1 cellular context compared by ENCODE assay signal in genomic region chr13:32315255-32316029, GRCh38.
TF ChIP-seq lines count a peak whose summit lies in the region.

Gene BRCA2 (plus strand): TSS chr13:32315508. CDS start chr13:32316461, 953 bp downstream.
Gene ZAR1L (minus strand): TSS chr13:32315363. CDS start chr13:32311925, 3,438 bp downstream.

TF ChIP-seq in HEK293, 187 proteins besides CTCF, POLR2A, EP300 and RAD21 (continued from another document):
- TF ChIP-seq BCL6B (tag by site-specific recombination; IDR thresholded peaks at IDR 0.05) (peak; percentile 66; the same call in 1 of the 2 replicates), ZNF518A (tag by site-specific recombination; conservative IDR thresholded peaks at IDR 0.05; ENCODE audit: low read depth) (0 out of 2 replicates have a peak, but pooled peaks have one; percentile 60), ZNF792 (tag by site-specific recombination; IDR thresholded peaks at IDR 0.05) (no peak), HIC1 (tag by site-specific recombination; IDR thresholded peaks at IDR 0.05) (peak; percentile 72), SP2 (tag by site-specific recombination; IDR thresholded peaks at IDR 0.05) (peak; percentile 69), ZNF10 (tag by site-specific recombination; IDR thresholded peaks at IDR 0.05) (0 out of 2 replicates have a peak, but pooled peaks have one; percentile 26), GLIS2 (tag by site-specific recombination; IDR thresholded peaks at IDR 0.05) (peak; percentile 73), ZNF621 (tag by site-specific recombination; IDR thresholded peaks at IDR 0.05) (no peak), ZNF324 (tag by site-specific recombination; IDR thresholded peaks at IDR 0.05) (0 out of 2 replicates have a peak, but pooled peaks have one; percentile 32), GLIS1 (tag by site-specific recombination; IDR thresholded peaks at IDR 0.05) (peak; percentile 41; the same call in 1 of the 2 replicates), TRIM28 (IDR thresholded peaks at IDR 0.05; ENCODE audit: borderline replicate concordance, low read length) (peak; percentile 17; the same call in 1 of the 2 replicates), ZNF132 (tag by site-specific recombination; IDR thresholded peaks at IDR 0.05; ENCODE audit: borderline replicate concordance) (no peak), ZNF600 (tag by site-specific recombination; IDR thresholded peaks at IDR 0.05) (no peak), ZNF23 (tag by site-specific recombination; IDR thresholded peaks at IDR 0.05; ENCODE audit: borderline replicate concordance) (no peak), ZNF2 (tag by site-specific recombination; IDR thresholded peaks at IDR 0.05) (0 out of 2 replicates have a peak, but pooled peaks have one; percentile 9), ZBTB21 (tag by site-specific recombination; IDR thresholded peaks at IDR 0.05) (0 out of 2 replicates have a peak, but pooled peaks have one; percentile 30), KLF17 (tag by site-specific recombination; IDR thresholded peaks at IDR 0.05) (peak; percentile 32; the same call in 1 of the 2 replicates), ZEB2 (tag by site-specific recombination; IDR thresholded peaks at IDR 0.05) (peak; percentile 63; the same call in 1 of the 2 replicates), ZNF133 (tag by site-specific recombination; IDR thresholded peaks at IDR 0.05) (no peak), ZNF660 (tag by site-specific recombination; IDR thresholded peaks at IDR 0.05) (peak; percentile 67; the same call in 1 of the 2 replicates), ZNF544 (tag by site-specific recombination; IDR thresholded peaks at IDR 0.05) (no peak), REST (tag by site-specific recombination; IDR thresholded peaks at IDR 0.05) (0 out of 2 replicates have a peak, but pooled peaks have one; percentile 12), PRDM10 (tag by site-specific recombination; IDR thresholded peaks at IDR 0.05) (peak; percentile 20; the same call in 1 of the 2 replicates)
